In genomic region chr9:114425126-114425525, GRCh38 we compare ENCODE assay signal across 26 cellular contexts.
"Had no signal": no experiment of that assay in that cellular context is flagged by ENCODE, and none has a peak within 500 bp of the region (broad histone marks: within the 10 kb centered on the region; RNA-seq: fewer than 3 reads in every experiment).

No MANE protein-coding gene starts in this region.

- H3K9me3 Mint-ChIP-seq: effector memory CD8-positive, alpha-beta T cell; mesothelial cell of epicardium; naive thymus-derived CD4-positive, alpha-beta T cell; nephron; neural progenitor cell; stimulated activated naive B cell treated with anti-CD40 and anti-IgM and Interleukin-4, amounts not matched to agents 10 μg/mL and 1 μg/mL and 100 μg/mL, for 72 hours; stimulated activated naive CD8-positive, alpha-beta T cell treated with anti-CD3 and anti-CD28 coated beads, Interleukin-15, Interleukin-2, amounts not matched to agents 100 ng/mL and 50 ng/mL, for 24 hours had no signal

- H3K9ac ChIP-seq: neural progenitor cell had no signal

- H3K4me3 ChIP-seq: esophagus squamous epithelium, heart right ventricle, left lung, neural progenitor cell, prostate gland, skin epidermis, thoracic aorta, tibial nerve, upper lobe of left lung, uterus had no signal

- H3K9me3 ChIP-seq: esophagus squamous epithelium, heart right ventricle, left lung, prostate gland, thoracic aorta, tibial nerve, upper lobe of left lung, uterus had no signal

- H3K4me3 Mint-ChIP-seq: effector memory CD8-positive, alpha-beta T cell; mesothelial cell of epicardium; naive thymus-derived CD4-positive, alpha-beta T cell; nephron; neural progenitor cell; stimulated activated naive B cell treated with anti-CD40 and anti-IgM and Interleukin-4, amounts not matched to agents 10 μg/mL and 1 μg/mL and 100 μg/mL, for 72 hours; stimulated activated naive CD8-positive, alpha-beta T cell treated with anti-CD3 and anti-CD28 coated beads, Interleukin-15, Interleukin-2, amounts not matched to agents 100 ng/mL and 50 ng/mL, for 24 hours had no signal

- H3K27me3 Mint-ChIP-seq: effector memory CD8-positive, alpha-beta T cell; stimulated activated naive CD8-positive, alpha-beta T cell treated with anti-CD3 and anti-CD28 coated beads, Interleukin-15, Interleukin-2, amounts not matched to agents 100 ng/mL and 50 ng/mL, for 24 hours had no signal

- ATAC-seq: effector memory CD8-positive, alpha-beta T cell; heart right ventricle; left cardiac atrium; left lung; naive thymus-derived CD4-positive, alpha-beta T cell; right cardiac atrium; stimulated activated naive B cell treated with anti-CD40 and anti-IgM and Interleukin-4, amounts not matched to agents 10 μg/mL and 1 μg/mL and 100 μg/mL, for 72 hours had no signal

- H2AFZ ChIP-seq: neural progenitor cell had no signal

- H3K27ac Mint-ChIP-seq: nephron; neural progenitor cell; stimulated activated naive CD8-positive, alpha-beta T cell treated with anti-CD3 and anti-CD28 coated beads, Interleukin-15, Interleukin-2, amounts not matched to agents 100 ng/mL and 50 ng/mL, for 24 hours had no signal

- H3K4me1 Mint-ChIP-seq: mesothelial cell of epicardium; naive thymus-derived CD4-positive, alpha-beta T cell; nephron had no signal

- H3K36me3 Mint-ChIP-seq: naive thymus-derived CD4-positive, alpha-beta T cell had no signal

- H3K36me3 ChIP-seq: esophagus squamous epithelium, heart right ventricle, left lung, neural progenitor cell, prostate gland, thoracic aorta, tibial nerve, upper lobe of left lung, uterus had no signal

- H3K4me2 ChIP-seq: neural progenitor cell had no signal

- DNase-seq: cortex of kidney; effector memory CD8-positive, alpha-beta T cell; erythroblast; esophagus squamous epithelium; foreskin melanocyte; glutamatergic neuron; heart right ventricle; hippocampal formation; left cardiac atrium; left lung; mesenchymal stem cell; naive thymus-derived CD4-positive, alpha-beta T cell; right cardiac atrium; stimulated activated CD4-positive, alpha-beta T cell treated with anti-CD3 and anti-CD28 coated beads, Interleukin-15, amount 100 ng/mL, for 24 hours; stimulated activated CD4-positive, alpha-beta T cell treated with anti-CD3 and anti-CD28 coated beads, Interleukin-2, amount 100 ng/mL, for 48 hours; stimulated activated naive B cell treated with anti-CD40 and anti-IgM and Interleukin-4, amounts not matched to agents 10 μg/mL and 1 μg/mL and 100 μg/mL, for 72 hours; upper lobe of left lung; uterus had no signal

- H3K27ac ChIP-seq: esophagus squamous epithelium, heart right ventricle, left lung, neural progenitor cell, prostate gland, skin epidermis, thoracic aorta, tibial nerve, upper lobe of left lung, uterus had no signal

- H3K4me1 ChIP-seq: esophagus squamous epithelium, heart right ventricle, left lung, neural progenitor cell, prostate gland, tibial nerve, upper lobe of left lung, uterus had no signal

- H3K27me3 ChIP-seq: esophagus squamous epithelium, left lung, neural progenitor cell, tibial nerve, upper lobe of left lung, uterus had no signal
